Comparison of ENCODE assay signal across 18 cellular contexts in genomic region chr9:29290519-29290918, GRCh38.
"Had no signal": no experiment of that assay in that cellular context is flagged by ENCODE, and none has a peak within 500 bp of the region (broad histone marks: within the 10 kb centered on the region; RNA-seq: fewer than 3 reads in every experiment).

No MANE protein-coding gene starts in this region.

- DNase-seq: activated B cell treated with CpG ODN at 0.5 μM for 24 hours; activated CD4-positive, alpha-beta memory T cell treated with anti-CD3 and anti-CD28 coated beads for 36 hours; activated CD4-positive, alpha-beta T cell treated with anti-CD3 and anti-CD28 coated beads for 48 hours; activated effector memory CD4-positive, alpha-beta T cell treated with anti-CD3 and anti-CD28 coated beads, Interleukin-2, amount 50 U/mL, for 16 hours; activated naive CD4-positive, alpha-beta T cell treated with anti-CD3 and anti-CD28 coated beads, Interleukin-2, amount 10 ng/mL, durations not matched to agents 7 days and 5 days; activated T-cell treated with anti-CD3 and anti-CD28 coated beads for 4 hours; cerebellar nuclear complex; esophagus squamous epithelium; gastrocnemius medialis; hippocampal formation; left ventricle myocardium inferior; naive thymus-derived CD8-positive, alpha-beta T cell; stimulated activated CD4-positive, alpha-beta T cell treated with anti-CD3 and anti-CD28 coated beads, Interleukin-2, amount 100 ng/mL, for 48 hours; stimulated activated CD8-positive, alpha-beta memory T cell treated with anti-CD3 and anti-CD28 coated beads, Interleukin-4, amount 100 ng/mL, for 48 hours; stimulated activated naive B cell treated with anti-CD40 and anti-IgM and Interleukin-4, amounts not matched to agents 10 μg/mL and 1 μg/mL and 100 μg/mL, for 72 hours; transverse colon; uterus had no signal

- H3K9me3 ChIP-seq: gastrocnemius medialis, uterus had no signal

- H3K4me1 Mint-ChIP-seq: activated B cell treated with CpG ODN at 0.5 μM for 24 hours; activated naive CD4-positive, alpha-beta T cell treated with anti-CD3 and anti-CD28 coated beads, Interleukin-2, amount 10 ng/mL, durations not matched to agents 7 days and 5 days; naive thymus-derived CD8-positive, alpha-beta T cell; stimulated activated naive B cell treated with anti-CD40 and anti-IgM and Interleukin-4, amounts not matched to agents 10 μg/mL and 1 μg/mL and 100 μg/mL, for 72 hours had no signal

- H3K36me3 Mint-ChIP-seq: activated CD4-positive, alpha-beta memory T cell treated with anti-CD3 and anti-CD28 coated beads for 36 hours; activated naive CD4-positive, alpha-beta T cell treated with anti-CD3 and anti-CD28 coated beads, Interleukin-2, amount 10 ng/mL, durations not matched to agents 7 days and 5 days; stimulated activated naive B cell treated with anti-CD40 and anti-IgM and Interleukin-4, amounts not matched to agents 10 μg/mL and 1 μg/mL and 100 μg/mL, for 72 hours had no signal

- H3K27ac Mint-ChIP-seq: activated B cell treated with CpG ODN at 0.5 μM for 24 hours; activated CD4-positive, alpha-beta memory T cell treated with anti-CD3 and anti-CD28 coated beads for 36 hours; activated naive CD4-positive, alpha-beta T cell treated with anti-CD3 and anti-CD28 coated beads, Interleukin-2, amount 10 ng/mL, durations not matched to agents 7 days and 5 days; naive thymus-derived CD8-positive, alpha-beta T cell; stimulated activated naive B cell treated with anti-CD40 and anti-IgM and Interleukin-4, amounts not matched to agents 10 μg/mL and 1 μg/mL and 100 μg/mL, for 72 hours had no signal

- H3K27ac ChIP-seq: coronary artery, esophagus squamous epithelium, gastrocnemius medialis, left ventricle myocardium inferior, transverse colon, uterus had no signal

- H3K27me3 ChIP-seq: esophagus squamous epithelium, gastrocnemius medialis, transverse colon, uterus had no signal

- H3K4me1 ChIP-seq: esophagus squamous epithelium, gastrocnemius medialis, left ventricle myocardium inferior, transverse colon, uterus had no signal

- ATAC-seq: gastrocnemius medialis; naive thymus-derived CD8-positive, alpha-beta T cell; stimulated activated naive B cell treated with anti-CD40 and anti-IgM and Interleukin-4, amounts not matched to agents 10 μg/mL and 1 μg/mL and 100 μg/mL, for 72 hours had no signal

- H3K4me3 ChIP-seq: coronary artery, esophagus squamous epithelium, gastrocnemius medialis, left ventricle myocardium inferior, transverse colon, uterus had no signal

- H3K36me3 ChIP-seq: esophagus squamous epithelium, gastrocnemius medialis, left ventricle myocardium inferior, transverse colon, uterus had no signal

- H3K27me3 Mint-ChIP-seq: activated B cell treated with CpG ODN at 0.5 μM for 24 hours; activated CD4-positive, alpha-beta memory T cell treated with anti-CD3 and anti-CD28 coated beads for 36 hours; activated naive CD4-positive, alpha-beta T cell treated with anti-CD3 and anti-CD28 coated beads, Interleukin-2, amount 10 ng/mL, durations not matched to agents 7 days and 5 days; naive thymus-derived CD8-positive, alpha-beta T cell; stimulated activated naive B cell treated with anti-CD40 and anti-IgM and Interleukin-4, amounts not matched to agents 10 μg/mL and 1 μg/mL and 100 μg/mL, for 72 hours had no signal

- H3K4me3 Mint-ChIP-seq: activated B cell treated with CpG ODN at 0.5 μM for 24 hours; activated CD4-positive, alpha-beta memory T cell treated with anti-CD3 and anti-CD28 coated beads for 36 hours; activated naive CD4-positive, alpha-beta T cell treated with anti-CD3 and anti-CD28 coated beads, Interleukin-2, amount 10 ng/mL, durations not matched to agents 7 days and 5 days; naive thymus-derived CD8-positive, alpha-beta T cell; stimulated activated naive B cell treated with anti-CD40 and anti-IgM and Interleukin-4, amounts not matched to agents 10 μg/mL and 1 μg/mL and 100 μg/mL, for 72 hours had no signal
